Comparison of ENCODE assay signal across 28 cellular contexts in the genomic region with DNA sequence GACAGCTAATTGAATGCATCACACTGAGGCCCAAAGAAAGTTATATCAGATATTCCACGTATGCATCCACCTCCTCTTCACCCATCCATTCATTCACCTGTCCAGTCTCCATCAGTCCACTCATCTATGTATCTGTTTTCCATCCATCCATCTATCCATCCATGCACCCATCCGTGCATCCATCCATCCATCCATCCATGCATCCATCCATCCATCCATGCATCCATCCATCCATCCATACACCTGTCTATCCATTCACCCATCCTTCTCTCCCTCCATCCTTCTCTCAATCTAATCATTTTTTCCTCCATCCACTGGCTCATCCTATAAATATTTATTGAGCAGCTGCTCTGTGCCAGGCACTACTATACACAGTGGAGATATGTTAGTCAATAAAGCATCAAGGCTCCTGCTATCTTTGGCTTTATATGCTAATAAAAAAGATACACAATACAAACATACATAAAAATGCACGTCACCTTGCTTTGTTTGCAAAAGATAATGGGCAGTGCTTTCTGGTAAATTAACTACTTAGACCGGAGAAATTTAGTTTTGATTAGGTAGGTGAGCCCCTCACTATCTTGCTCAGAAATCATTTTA.
"Had no signal": no experiment of that assay in that cellular context is flagged by ENCODE, and none has a peak within 500 bp of the region (broad histone marks: within the 10 kb centered on the region; RNA-seq: fewer than 3 reads in every experiment).

No MANE protein-coding gene starts in this region.

- H3K27ac ChIP-seq: stomach, suprapubic skin, testis, thoracic aorta, thyroid gland, tibial artery, tibial nerve, transverse colon, upper lobe of left lung, upper lobe of right lung, uterus, vagina had no signal

- H3K36me3 Mint-ChIP-seq: stimulated activated effector memory CD8-positive, alpha-beta T cell treated with anti-CD3 and anti-CD28 coated beads, Interleukin-12 subunit alpha, Interleukin-12 subunit beta, amount 100 ng/mL, for 72 hours; stimulated activated memory B cell treated with anti-CD40 and anti-IgM and Interleukin-4, amounts not matched to agents 10 μg/mL and 1 μg/mL and 100 μg/mL, for 72 hours; stimulated activated naive B cell treated with anti-CD40 and anti-IgM and Interleukin-4, amounts not matched to agents 10 μg/mL and 1 μg/mL and 100 μg/mL, for 72 hours; type B pancreatic cell had no signal

- H3K4me1 ChIP-seq: stomach, testis, thyroid gland, tibial nerve, upper lobe of left lung, upper lobe of right lung, uterus, vagina had no signal

- H3K27ac Mint-ChIP-seq: stimulated activated effector memory CD8-positive, alpha-beta T cell treated with anti-CD3 and anti-CD28 coated beads, Interleukin-12 subunit alpha, Interleukin-12 subunit beta, amount 100 ng/mL, for 72 hours; stimulated activated memory B cell treated with anti-CD40 and anti-IgM and Interleukin-4, amounts not matched to agents 10 μg/mL and 1 μg/mL and 100 μg/mL, for 72 hours; stimulated activated naive B cell treated with anti-CD40 and anti-IgM and Interleukin-4, amounts not matched to agents 10 μg/mL and 1 μg/mL and 100 μg/mL, for 72 hours; stimulated activated naive CD8-positive, alpha-beta T cell treated with anti-CD3 and anti-CD28 coated beads, Interleukin-15, amount 100 ng/mL, for 72 hours; stimulated activated naive CD8-positive, alpha-beta T cell treated with anti-CD3 and anti-CD28 coated beads, Interleukin-15, Interleukin-2, amounts not matched to agents 100 ng/mL and 50 ng/mL, for 24 hours; type B pancreatic cell had no signal

- H3K36me3 ChIP-seq: stomach, suprapubic skin, thoracic aorta, thyroid gland, tibial artery, tibial nerve, transverse colon, upper lobe of left lung, upper lobe of right lung, uterus, vagina had no signal

- H3K4me3 ChIP-seq: stomach, suprapubic skin, testis, thoracic aorta, thyroid gland, tibial artery, tibial nerve, transverse colon, upper lobe of left lung, upper lobe of right lung, uterus, vagina had no signal

- ATAC-seq: stimulated activated effector memory CD8-positive, alpha-beta T cell treated with anti-CD3 and anti-CD28 coated beads, Interleukin-12 subunit alpha, Interleukin-12 subunit beta, amount 100 ng/mL, for 72 hours; stimulated activated memory B cell treated with anti-CD40 and anti-IgM and Interleukin-4, amounts not matched to agents 10 μg/mL and 1 μg/mL and 100 μg/mL, for 72 hours; stimulated activated naive B cell treated with anti-CD40 and anti-IgM and Interleukin-4, amounts not matched to agents 10 μg/mL and 1 μg/mL and 100 μg/mL, for 72 hours; stimulated activated naive CD8-positive, alpha-beta T cell treated with anti-CD3 and anti-CD28 coated beads, Interleukin-15, amount 100 ng/mL, for 72 hours; stimulated activated naive CD8-positive, alpha-beta T cell treated with anti-CD3 and anti-CD28 coated beads, Interleukin-15, Interleukin-2, amounts not matched to agents 100 U/mL and 50 U/mL, for 24 hours; upper lobe of right lung had no signal

- H3K9me3 ChIP-seq: stomach, suprapubic skin, testis, thoracic aorta, thyroid gland, tibial artery, transverse colon, upper lobe of left lung, upper lobe of right lung, uterus, vagina had no signal

- H3K4me1 Mint-ChIP-seq: stimulated activated memory B cell treated with anti-CD40 and anti-IgM and Interleukin-4, amounts not matched to agents 10 μg/mL and 1 μg/mL and 100 μg/mL, for 72 hours; stimulated activated naive CD8-positive, alpha-beta T cell treated with anti-CD3 and anti-CD28 coated beads, Interleukin-15, amount 100 ng/mL, for 72 hours had no signal

- H3K9me3 Mint-ChIP-seq: stimulated activated effector memory CD8-positive, alpha-beta T cell treated with anti-CD3 and anti-CD28 coated beads, Interleukin-12 subunit alpha, Interleukin-12 subunit beta, amount 100 ng/mL, for 72 hours; stimulated activated naive CD8-positive, alpha-beta T cell treated with anti-CD3 and anti-CD28 coated beads, Interleukin-15, amount 100 ng/mL, for 72 hours; stimulated activated naive CD8-positive, alpha-beta T cell treated with anti-CD3 and anti-CD28 coated beads, Interleukin-15, Interleukin-2, amounts not matched to agents 100 ng/mL and 50 ng/mL, for 24 hours; type B pancreatic cell had no signal

- DNase-seq: stimulated activated CD4-positive, alpha-beta T cell treated with anti-CD3 and anti-CD28 coated beads, Interleukin-2, amount 100 ng/mL, for 48 hours; stimulated activated CD4-positive, alpha-beta T cell treated with anti-CD3 and anti-CD28 coated beads, Interleukin-4, amount 100 ng/mL, for 1 hour; stimulated activated CD4-positive, alpha-beta T cell treated with anti-CD3 and anti-CD28 coated beads, Interleukin-4, amount 100 ng/mL, for 24 hours; stimulated activated CD4-positive, alpha-beta T cell treated with anti-CD3 and anti-CD28 coated beads, Interleukin-4, amount 100 ng/mL, for 4 hours; stimulated activated CD8-positive, alpha-beta memory T cell treated with anti-CD3 and anti-CD28 coated beads, Interleukin-4, amount 100 ng/mL, for 48 hours; stimulated activated naive B cell treated with anti-CD40 and anti-IgM and Interleukin-4, amounts not matched to agents 10 μg/mL and 1 μg/mL and 100 μg/mL, for 72 hours; stimulated activated naive CD4-positive, alpha-beta T cell; stimulated activated naive CD4-positive, alpha-beta T cell treated with Interleukin-2 at 50 U/mL for 16 hours; stimulated activated naive CD8-positive, alpha-beta T cell treated with anti-CD3 and anti-CD28 coated beads, Interleukin-15, amount 100 ng/mL, for 72 hours; stimulated activated naive CD8-positive, alpha-beta T cell treated with anti-CD3 and anti-CD28 coated beads, Interleukin-15, Interleukin-2, amounts not matched to agents 100 U/mL and 50 U/mL, for 24 hours; stomach; substantia nigra; testis; thyroid gland; tibial artery; transverse colon; trophoblast cell; upper lobe of left lung; upper lobe of right lung; uterus had no signal

- H3K4me3 Mint-ChIP-seq: stimulated activated effector memory CD8-positive, alpha-beta T cell treated with anti-CD3 and anti-CD28 coated beads, Interleukin-12 subunit alpha, Interleukin-12 subunit beta, amount 100 ng/mL, for 72 hours; stimulated activated memory B cell treated with anti-CD40 and anti-IgM and Interleukin-4, amounts not matched to agents 10 μg/mL and 1 μg/mL and 100 μg/mL, for 72 hours; stimulated activated naive B cell treated with anti-CD40 and anti-IgM and Interleukin-4, amounts not matched to agents 10 μg/mL and 1 μg/mL and 100 μg/mL, for 72 hours; stimulated activated naive CD8-positive, alpha-beta T cell treated with anti-CD3 and anti-CD28 coated beads, Interleukin-15, amount 100 ng/mL, for 72 hours; stimulated activated naive CD8-positive, alpha-beta T cell treated with anti-CD3 and anti-CD28 coated beads, Interleukin-15, Interleukin-2, amounts not matched to agents 100 ng/mL and 50 ng/mL, for 24 hours; type B pancreatic cell had no signal

- H3K27me3 Mint-ChIP-seq: stimulated activated memory B cell treated with anti-CD40 and anti-IgM and Interleukin-4, amounts not matched to agents 10 μg/mL and 1 μg/mL and 100 μg/mL, for 72 hours; stimulated activated naive CD8-positive, alpha-beta T cell treated with anti-CD3 and anti-CD28 coated beads, Interleukin-15, amount 100 ng/mL, for 72 hours; stimulated activated naive CD8-positive, alpha-beta T cell treated with anti-CD3 and anti-CD28 coated beads, Interleukin-15, Interleukin-2, amounts not matched to agents 100 ng/mL and 50 ng/mL, for 24 hours had no signal
